16 cellular contexts compared by ENCODE assay signal in the genomic region with DNA sequence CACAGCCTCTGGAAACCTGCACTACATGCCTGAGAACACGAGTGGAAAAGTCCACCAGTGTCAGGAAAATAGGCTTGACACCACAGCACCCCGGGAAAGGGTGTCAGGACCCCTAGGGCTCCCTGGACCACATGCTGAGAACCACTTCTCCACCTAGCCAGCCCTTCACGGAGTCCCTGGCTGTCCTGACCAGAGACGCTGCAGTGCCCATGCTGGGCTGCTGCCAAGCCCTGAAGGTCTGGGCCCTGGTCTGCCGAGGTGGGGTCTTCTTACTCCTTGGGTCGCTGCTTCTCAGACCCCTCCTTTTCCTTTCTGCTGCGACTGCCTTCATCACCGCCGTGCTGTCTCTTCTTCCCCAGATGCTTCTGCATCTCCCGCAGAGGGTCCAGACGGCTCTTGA. TPM values are rescaled to one million over a fixed set of nuclear protein-coding genes. Genes with fewer than 3 reads are reported as not detected.
"Had no signal": no experiment of that assay in that cellular context is flagged by ENCODE, and none has a peak within 500 bp of the region (broad histone marks: within the 10 kb centered on the region; RNA-seq: fewer than 3 reads in every experiment).

No MANE protein-coding gene starts in this region.

- H3K27me3 Mint-ChIP-seq: activated T-helper 17 cell treated with anti-CD3 and anti-CD28 coated beads, Interleukin-2, amount 50 U/mL, for 72 hours; stimulated activated naive CD8-positive, alpha-beta T cell treated with anti-CD3 and anti-CD28 coated beads, Interleukin-15, amount 100 ng/mL, for 72 hours had no signal

- ATAC-seq: activated CD4-positive, CD25-positive, alpha-beta regulatory T cell treated with anti-CD3 and anti-CD28 coated beads, Interleukin-2, amount 50 U/mL, for 24 hours; activated CD8-positive, alpha-beta T cell treated with anti-CD3 and anti-CD28 coated beads, Interleukin-2, amount 10 ng/mL, durations not matched to agents 7 days and 5 days; activated T-helper 17 cell treated with anti-CD3 and anti-CD28 coated beads, Interleukin-2, amount 50 U/mL, for 72 hours; esophagus mucosa; stimulated activated naive CD8-positive, alpha-beta T cell treated with anti-CD3 and anti-CD28 coated beads, Interleukin-15, amount 100 ng/mL, for 72 hours had no signal

- H3K4me3 Mint-ChIP-seq: activated CD8-positive, alpha-beta T cell treated with anti-CD3 and anti-CD28 coated beads, Interleukin-2, amount 10 ng/mL, durations not matched to agents 7 days and 5 days; activated T-helper 17 cell treated with anti-CD3 and anti-CD28 coated beads, Interleukin-2, amount 50 U/mL, for 72 hours; stimulated activated naive CD8-positive, alpha-beta T cell treated with anti-CD3 and anti-CD28 coated beads, Interleukin-15, amount 100 ng/mL, for 72 hours had no signal

- FAIRE-seq: bronchial epithelial cell, endometrium, urothelium cell line had no signal

- H3K9me3 ChIP-seq: ascending aorta, ovary had no signal

- DNase-seq: activated CD8-positive, alpha-beta memory T cell treated with anti-CD3 and anti-CD28 coated beads, Interleukin-2, amount 50 U/mL, for 48 hours; activated CD8-positive, alpha-beta T cell treated with anti-CD3 and anti-CD28 coated beads, Interleukin-2, amount 10 ng/mL, durations not matched to agents 7 days and 5 days; hippocampal formation; ovary; stimulated activated CD4-positive, alpha-beta T cell treated with anti-CD3 and anti-CD28 coated beads, Interleukin-4, amount 100 ng/mL, for 1 hour; stimulated activated CD8-positive, alpha-beta memory T cell treated with anti-CD3 and anti-CD28 coated beads, Interleukin-4, amount 100 ng/mL, for 48 hours; stimulated activated naive CD8-positive, alpha-beta T cell treated with anti-CD3 and anti-CD28 coated beads, Interleukin-15, amount 100 ng/mL, for 72 hours; T-helper 2 cell had no signal

- H3K27me3 ChIP-seq: ascending aorta, ovary had no signal

- H3K4me3 ChIP-seq: ascending aorta, ovary had no signal

- H3K27ac Mint-ChIP-seq: activated T-helper 17 cell treated with anti-CD3 and anti-CD28 coated beads, Interleukin-2, amount 50 U/mL, for 72 hours had no signal

- H3K9me3 Mint-ChIP-seq: activated T-helper 17 cell treated with anti-CD3 and anti-CD28 coated beads, Interleukin-2, amount 50 U/mL, for 72 hours; stimulated activated naive CD8-positive, alpha-beta T cell treated with anti-CD3 and anti-CD28 coated beads, Interleukin-15, amount 100 ng/mL, for 72 hours had no signal

- H3K36me3 ChIP-seq: ovary had no signal

- H3K27ac ChIP-seq: ascending aorta, ovary had no signal

RNA-seq across cellular contexts. Expression of a gene that starts 16.5 kb away (rescaled TPM):
- total RNA-seq: glomerular endothelial cell had no signal
